ENCODE assay signal across 29 cellular contexts in the genomic region with DNA sequence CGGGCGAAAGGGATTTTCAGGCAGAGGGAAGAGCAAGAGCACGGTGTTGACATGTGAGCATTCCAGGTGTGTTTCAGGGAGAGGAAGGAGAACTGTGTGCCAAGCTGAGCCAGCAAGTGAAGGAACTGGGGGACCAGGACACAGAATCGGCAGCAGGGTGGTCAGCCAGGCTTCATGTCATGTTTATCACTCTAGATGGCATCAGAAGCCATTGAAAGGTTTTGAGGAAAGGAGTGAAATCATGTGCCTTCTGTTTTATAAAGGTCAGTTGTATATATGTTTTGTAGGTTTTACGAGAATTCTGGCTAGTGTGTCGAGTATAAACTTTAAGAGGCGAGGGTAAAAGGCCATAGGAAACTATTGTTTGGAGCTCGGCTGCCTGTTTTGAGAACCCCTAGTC.
DNase-seq lines count a peak whose midpoint lies in the region; ATAC-seq and TF ChIP-seq lines count a peak whose summit lies in the region.
"Had no signal": no experiment of that assay in that cellular context is flagged by ENCODE, and none has a peak within 500 bp of the region (broad histone marks: within the 10 kb centered on the region; RNA-seq: fewer than 3 reads in every experiment).

No MANE protein-coding gene starts in this region.

- DNase-seq in HCT116 (ENCODE audit: low read depth, low spot score) (no peak), M059J (ENCODE audit: low read depth) (peak; percentile 11), iPS-NIHi7 (ENCODE audit: extremely low spot score) (peak; percentile 14), left lung (no peak), NCI-H345 treated with DMSO at 0.1 percent for 48 hours (lab: John Stamatoyannopoulos, UW; ENCODE audit: unreplicated experiment) (no peak)
- DNase-seq: AML-193; CD4-positive, alpha-beta memory T cell; COR-L47; DMS79; EL; GDM1; GM23248; HCEC 1CT; Kasumi-1; MG63; NCI-H1105 treated with DMSO at 0.1 percent for 48 hours; NCI-H146; NCI-H1930; NCI-H526 treated with DMSO at 0.1 percent for 48 hours; Peyer's patch; T-helper 2 cell had no signal

- no peak overlapping the region for H3K4me2 ChIP-seq in HCT116 (ENCODE audit: low read length)
- H3K4me2 ChIP-seq: A549; BLaER1 treated with 17β-estradiol and CSF1 and Interleukin-3, amounts not matched to agents 10 nM and 100 nM had no signal

- no peak overlapping the region for H3K9ac ChIP-seq in HCT116 (ENCODE audit: low read length)
- H3K9ac ChIP-seq: BLaER1 treated with 17β-estradiol and CSF1 and Interleukin-3, amounts not matched to agents 10 nM and 100 nM; GM23248 had no signal

- no peak for ATAC-seq in HCT116
- ATAC-seq in left lung = no peak
- ATAC-seq in HG02852 (IDR thresholded peaks at IDR 0.05; ENCODE audit: unreplicated experiment) = no peak
- ATAC-seq in HG03432 (IDR thresholded peaks at IDR 0.05; ENCODE audit: unreplicated experiment) = no peak
- ATAC-seq: A549, GM12878, K562, SK-N-SH treated with all-trans-retinoic acid at 6 μM for 48 hours had no signal

- BruUV-seq in HCT116 (replicated peaks; lab: Mats Ljungman, UMichigan) = no TSS peak

- RAD21 ChIA-PET in HCT116 (lab: Charles Lee; ENCODE audit: low non-redundant PET in 1 of 2, low total read pairs in 2 of 2, uncharacterized antibody in 2 of 2, unreplicated experiment in 2 of 2) = no interaction called here

- no peak for TF ChIP-seq POLR2A in HCT116 (IDR thresholded peaks at IDR 0.05; ENCODE audit: borderline replicate concordance, extremely low read depth, insufficient read depth, insufficient read length)

- no peaks in the 10 kb centered on the region for H4K20me1 ChIP-seq in HCT116 (ENCODE audit: insufficient read depth)
- H4K20me1 ChIP-seq: BLaER1 treated with 17β-estradiol and CSF1 and Interleukin-3, amounts not matched to agents 10 nM and 100 nM had no signal

- POLR2A ChIA-PET in HCT116 (lab: Charles Lee) = no interaction called here

- H3K9me3 ChIP-seq in HCT116 (ENCODE audit: control insufficient read depth in 1 of 2, insufficient read depth in 1 of 2, low read depth in 1 of 2, low read length in 2 of 2) (no peaks in the 10 kb centered on the region), left lung (no peaks in the 10 kb centered on the region)
- H3K9me3 ChIP-seq: A549; BLaER1 treated with 17β-estradiol and CSF1 and Interleukin-3, amounts not matched to agents 10 nM and 100 nM; MG63 had no signal

- CTCF ChIA-PET in HCT116 (lab: Charles Lee) = no interaction called here

- TF ChIP-seq RAD21 in HCT116 (IDR thresholded peaks at IDR 0.05; ENCODE audit: low read depth) = peak; percentile 30; the same call in 1 of the 2 replicates

- H3K4me3 ChIP-seq in HCT116 (replicated peaks in 1 of 2; ENCODE audit: low read depth in 1 of 2, low read length in 2 of 2) (no peak overlapping the region), left lung (no peak overlapping the region)
- H3K4me3 ChIP-seq: A549; BLaER1 treated with 17β-estradiol and CSF1 and Interleukin-3, amounts not matched to agents 10 nM and 100 nM; GM12878; GM23248; K562; MG63; Peyer's patch had no signal

- H3K27ac ChIP-seq in HCT116 (ENCODE audit: low read depth, low read length) (no peak overlapping the region), VCaP (no peak overlapping the region), left lung (no peak overlapping the region)
- H3K27ac ChIP-seq: A549; BLaER1 treated with 17β-estradiol and CSF1 and Interleukin-3, amounts not matched to agents 10 nM and 100 nM; GM23248; Peyer's patch had no signal

- H2AFZ ChIP-seq in HCT116 (ENCODE audit: low read depth, low read length, poor library complexity, severe bottlenecking) = no peak overlapping the region
- H2AFZ ChIP-seq: GM23248 had no signal

- H3K27me3 ChIP-seq in HCT116 (ENCODE audit: insufficient read depth, low read length) (no peaks in the 10 kb centered on the region), left lung (no peaks in the 10 kb centered on the region)
- H3K27me3 ChIP-seq: BLaER1 treated with 17β-estradiol and CSF1 and Interleukin-3, amounts not matched to agents 10 nM and 100 nM; MG63; Peyer's patch had no signal

- intact Hi-C loops in HCT116 (cut with micrococcal nuclease) = no loop called here
- intact Hi-C loops in left lung (cut with DNase I) = no loop called here

- H3K79me2 ChIP-seq in HCT116 (ENCODE audit: insufficient read depth, low read length) = no peaks in the 10 kb centered on the region

- H3K4me1 ChIP-seq in HCT116 (ENCODE audit: control insufficient read depth in 1 of 2, insufficient read depth in 2 of 2, low read length in 2 of 2) = peaks cover 0 to 10% of the 10 kb centered on the region in 2 experiments; a peak in 3 of 4 replicates
- H3K4me1 ChIP-seq in left lung = no peaks in the 10 kb centered on the region
- H3K4me1 ChIP-seq: BLaER1 treated with 17β-estradiol and CSF1 and Interleukin-3, amounts not matched to agents 10 nM and 100 nM; Peyer's patch had no signal

- TF ChIP-seq CTCF in HCT116 (IDR thresholded peaks at IDR 0.05 in 2 of 3, conservative IDR thresholded peaks at IDR 0.05 in 1 of 3; ENCODE audit: borderline replicate concordance in 1 of 3, insufficient read depth in 1 of 3, low read depth in 2 of 3, low read length in 2 of 3) (no peak), VCaP (conservative IDR thresholded peaks at IDR 0.05) (0 out of 2 replicates have a peak, but pooled peaks have one; percentile 10), left lung (IDR thresholded peaks at IDR 0.05) (no peak)

- H3K9me2 ChIP-seq in HCT116 (ENCODE audit: insufficient read depth) = no peaks in the 10 kb centered on the region

- H3K36me3 ChIP-seq in HCT116 (ENCODE audit: control insufficient read depth in 1 of 2, insufficient read depth in 2 of 2, low read length in 2 of 2) = no peaks in the 10 kb centered on the region
- no peaks in the 10 kb centered on the region for H3K36me3 ChIP-seq in left lung
- H3K36me3 ChIP-seq: BLaER1 treated with 17β-estradiol and CSF1 and Interleukin-3, amounts not matched to agents 10 nM and 100 nM; MG63; Peyer's patch had no signal

TF ChIP-seq in HCT116, 20 proteins besides CTCF, POLR2A, EP300 and RAD21:
- TF ChIP-seq ATF3 (IDR thresholded peaks at IDR 0.05) = no peak
- no peak for TF ChIP-seq JUND (IDR thresholded peaks at IDR 0.05)
- TF ChIP-seq YY1 (IDR thresholded peaks at IDR 0.05; ENCODE audit: extremely low read depth, insufficient replicate concordance, low read depth, low read length) = no peak
- no peak for TF ChIP-seq SP1 (IDR thresholded peaks at IDR 0.05; ENCODE audit: low read depth)
- no peak for TF ChIP-seq SRF (IDR thresholded peaks at IDR 0.05; ENCODE audit: low read depth)
- TF ChIP-seq ZBTB33 (IDR thresholded peaks at IDR 0.05; ENCODE audit: extremely low read depth, insufficient replicate concordance, low read length) = no peak
- no peak for TF ChIP-seq EZH2phosphoT487 (IDR thresholded peaks at IDR 0.05; ENCODE audit: borderline replicate concordance)

Comparison
In these comparisons a context has a peak if more than half of its experiments do, and no peak if none do; other contexts are left out.
1. DNase-seq: peak in M059J (single experiment) and iPS-NIHi7 (single experiment); none in HCT116 (single experiment), left lung (0 of 2) and NCI-H345 treated with DMSO at 0.1 percent for 48 hours (single experiment).